ENCODE assay signal across 9 cellular contexts in the genomic region with DNA sequence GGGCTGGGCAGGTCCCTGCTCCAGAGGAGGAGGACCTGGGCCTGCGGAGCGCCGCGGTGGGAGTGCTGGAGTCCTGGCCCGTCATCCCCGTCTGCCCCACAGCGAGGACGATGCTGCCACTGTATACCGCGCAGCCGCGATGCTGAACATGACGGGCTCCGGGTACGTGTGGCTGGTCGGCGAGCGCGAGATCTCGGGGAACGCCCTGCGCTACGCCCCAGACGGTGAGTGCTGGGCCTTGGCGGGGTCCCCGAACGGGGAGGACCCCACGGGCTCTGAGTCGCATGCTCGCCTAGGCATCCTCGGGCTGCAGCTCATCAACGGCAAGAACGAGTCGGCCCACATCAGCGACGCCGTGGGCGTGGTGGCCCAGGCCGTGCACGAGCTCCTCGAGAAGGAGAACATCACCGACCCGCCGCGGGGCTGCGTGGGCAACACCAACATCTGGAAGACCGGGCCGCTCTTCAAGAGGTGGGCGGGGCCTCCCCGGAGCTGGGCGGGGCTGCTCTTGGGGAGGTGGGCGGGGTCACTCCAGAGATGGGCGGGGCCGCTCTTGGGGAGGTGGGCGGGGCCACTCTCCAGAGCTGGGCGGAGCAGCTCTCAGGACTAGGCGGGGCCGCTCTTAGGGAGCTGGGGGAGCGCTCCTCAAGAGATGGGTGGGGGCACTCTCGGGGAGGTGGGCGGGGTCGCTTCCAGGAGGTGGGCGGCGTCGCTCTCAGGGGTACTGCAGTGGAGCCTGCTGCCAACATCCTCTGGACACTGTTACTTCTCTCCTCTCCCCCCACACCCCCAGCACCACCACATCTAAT. TPM values are rescaled to one million over a fixed set of nuclear protein-coding genes. Genes with fewer than 3 reads are reported as not detected.
DNase-seq lines count a peak whose midpoint lies in the region; ATAC-seq and TF ChIP-seq lines count a peak whose summit lies in the region.
"Had no signal": no experiment of that assay in that cellular context is flagged by ENCODE, and none has a peak within 500 bp of the region (broad histone marks: within the 10 kb centered on the region; RNA-seq: fewer than 3 reads in every experiment).

No MANE protein-coding gene starts in this region.

- H3K9me3 Mint-ChIP-seq in progenitor cell of endocrine pancreas (ENCODE audit: low read depth) = no peaks in the 10 kb centered on the region

- no peak overlapping the region for H3K27ac Mint-ChIP-seq in progenitor cell of endocrine pancreas

- no peak overlapping the region for H3K4me3 Mint-ChIP-seq in progenitor cell of endocrine pancreas (ENCODE audit: low read depth)

- no peak for TF ChIP-seq CTCF in progenitor cell of endocrine pancreas (IDR thresholded peaks at IDR 0.05; ENCODE audit: unreplicated experiment)

- no peaks in the 10 kb centered on the region for H3K36me3 ChIP-seq in effector memory CD4-positive, alpha-beta T cell (ENCODE audit: control insufficient read depth, insufficient read depth, low read length)

- no peaks in the 10 kb centered on the region for H3K4me1 Mint-ChIP-seq in progenitor cell of endocrine pancreas (ENCODE audit: low read depth)

- no peak overlapping the region for H3K27ac ChIP-seq in effector memory CD4-positive, alpha-beta T cell (ENCODE audit: insufficient read depth, low read length, poor library complexity, severe bottlenecking)

- peaks cover 19% of the 10 kb centered on the region for H3K4me1 ChIP-seq in effector memory CD4-positive, alpha-beta T cell (ENCODE audit: control insufficient read depth, insufficient read depth, low read length, poor library complexity, severe bottlenecking)

- H3K27me3 ChIP-seq in effector memory CD4-positive, alpha-beta T cell (replicated peaks; ENCODE audit: control insufficient read depth, insufficient read depth, low read length, poor library complexity, severe bottlenecking) = peaks cover 23% of the 10 kb centered on the region

- peaks cover 49% of the 10 kb centered on the region for H3K27me3 Mint-ChIP-seq in progenitor cell of endocrine pancreas

- no peaks in the 10 kb centered on the region for H3K36me3 Mint-ChIP-seq in progenitor cell of endocrine pancreas (ENCODE audit: insufficient read depth)

- DNase-seq in NCI-H2029 (lab: John Stamatoyannopoulos, UW) = peak; percentile 26
- DNase-seq in NCI-H2029 treated with DMSO at 0.1 percent for 48 hours (lab: John Stamatoyannopoulos, UW) = no peak
- DNase-seq in activated CD4-positive, alpha-beta T cell treated with anti-CD3 and anti-CD28 coated beads for 4 hours = peak; percentile 62 to 79
- peak; percentile 30 to 49 (median 46) for DNase-seq in effector memory CD4-positive, alpha-beta T cell
- peak; percentile 56 for DNase-seq in retina
- no peak for DNase-seq in progenitor cell of endocrine pancreas (ENCODE audit: low spot score, unreplicated experiment)
- DNase-seq in middle frontal gyrus (ENCODE audit: extremely low spot score, low spot score) = no peak

- no peak for ATAC-seq in GM19035 (IDR thresholded peaks at IDR 0.05; ENCODE audit: unreplicated experiment)

- no peaks in the 10 kb centered on the region for H3K9me3 ChIP-seq in effector memory CD4-positive, alpha-beta T cell (ENCODE audit: control insufficient read depth, low read length)

- H3K4me3 ChIP-seq in effector memory CD4-positive, alpha-beta T cell (ENCODE audit: insufficient read depth, low read depth, low read length, poor library complexity, severe bottlenecking) = no peak overlapping the region

RNA-seq across cellular contexts. Expression of a gene that starts 13.1 kb away (rescaled TPM):
- 0.89 and 1.00 TPM in 2 replicates for total RNA-seq in progenitor cell of endocrine pancreas

RNA-seq across cellular contexts. Expression of a gene that starts 15.1 kb away (rescaled TPM):
- total RNA-seq in progenitor cell of endocrine pancreas = not detected in 2 replicates
- total RNA-seq: dorsolateral prefrontal cortex had no signal

RNA-seq across cellular contexts. Expression of a gene that starts 17.8 kb away (rescaled TPM):
- 0.07 and 0.77 TPM in 2 replicates for total RNA-seq in progenitor cell of endocrine pancreas

RNA-seq across cellular contexts. Expression of a gene that starts 31.6 kb away (rescaled TPM):
- total RNA-seq in progenitor cell of endocrine pancreas = 73.2 and 74.3 TPM in 2 replicates

RNA-seq across cellular contexts. Expression of a gene that starts 31.7 kb away (rescaled TPM):
- total RNA-seq in progenitor cell of endocrine pancreas = 52.5 and 59.1 TPM in 2 replicates

Comparison
In these comparisons a context has a peak if more than half of its experiments do, and no peak if none do; other contexts are left out.
1. DNase-seq: peak in NCI-H2029 (single experiment), activated CD4-positive, alpha-beta T cell treated with anti-CD3 and anti-CD28 coated beads for 4 hours (2 of 2), effector memory CD4-positive, alpha-beta T cell (3 of 3) and retina (single experiment); none in NCI-H2029 treated with DMSO at 0.1 percent for 48 hours (single experiment), progenitor cell of endocrine pancreas (single experiment) and middle frontal gyrus (single experiment).